ENCODE assay signal across 8 cellular contexts in the genomic region with DNA sequence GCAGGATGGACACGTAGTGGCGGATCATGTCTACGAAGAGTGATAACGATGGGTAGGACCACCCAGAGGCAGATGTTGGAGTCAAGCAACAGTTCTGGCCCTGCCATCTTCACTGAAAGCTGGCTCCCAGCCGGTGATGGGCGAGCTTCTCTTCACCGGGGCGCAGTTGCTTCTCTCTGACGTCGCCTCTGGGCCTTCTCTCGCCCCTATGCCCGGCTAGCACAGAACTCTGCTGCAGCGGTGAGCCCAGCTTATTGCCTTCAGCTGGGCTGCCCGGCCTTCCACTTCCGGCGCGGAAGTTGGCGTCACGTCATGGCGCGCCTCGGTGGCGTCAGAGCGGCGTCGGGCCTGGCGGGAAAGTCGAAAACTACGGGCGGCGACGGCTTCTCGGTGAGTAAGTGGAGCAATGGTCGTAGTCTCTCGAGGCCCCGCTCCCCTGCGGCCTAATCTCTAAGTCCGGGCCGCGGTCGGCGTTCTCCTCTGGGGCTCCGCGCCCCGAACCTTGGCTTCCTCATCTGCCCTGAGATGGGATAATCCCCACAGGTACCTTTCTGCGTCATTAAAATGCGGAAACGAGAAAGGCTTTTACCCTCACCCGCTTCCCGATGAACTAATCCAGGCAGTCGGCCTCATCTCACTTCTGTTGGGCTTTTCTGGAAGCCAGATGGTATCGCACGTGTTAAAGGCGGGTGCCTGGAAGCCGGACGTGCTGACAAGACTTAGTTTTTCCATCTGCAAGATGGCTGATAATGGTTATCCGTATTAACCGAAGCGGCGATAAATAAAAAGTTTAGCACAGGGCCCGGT. TPM values are rescaled to one million over a fixed set of nuclear protein-coding genes. Genes with fewer than 3 reads are reported as not detected.
A peak's percentile ranks its signal among the peaks of the same experiment; 100 is the strongest.
DNase-seq lines count a peak whose midpoint lies in the region; ATAC-seq and TF ChIP-seq lines count a peak whose summit lies in the region.

A gene (plus strand): TSS at position 354 of the 807 bp plus-strand sequence. CDS start 2,221 bp downstream, outside the sequence.

- H3K27ac Mint-ChIP-seq in stimulated activated naive CD8-positive, alpha-beta T cell treated with anti-CD3 and anti-CD28 coated beads, Interleukin-15, amount 100 ng/mL, for 72 hours, result peak within 1 kb of the TSS; percentile 99

- peaks cover 26% of the 10 kb centered on the region for H3K4me1 ChIP-seq in GM23248 (ENCODE audit: insufficient read depth)
- H3K4me1 ChIP-seq in Karpas-422 (ENCODE audit: low read length), result peaks cover 24% of the 10 kb centered on the region

- no peaks in the 10 kb centered on the region for H3K27me3 ChIP-seq in GM23248 (replicated peaks; ENCODE audit: insufficient read depth)
- H3K27me3 ChIP-seq in Karpas-422 (ENCODE audit: low read length), result no peaks in the 10 kb centered on the region
- no peaks in the 10 kb centered on the region for H3K27me3 ChIP-seq in neural cell (ENCODE audit: insufficient read depth, low read depth, low read length)

- peak; percentile 44 for TF ChIP-seq CTCF in neural cell (IDR thresholded peaks at IDR 0.05; ENCODE audit: poor library complexity, severe bottlenecking)

- H3K9ac ChIP-seq in GM23248, result peak within 1 kb of the TSS; percentile 87
- peak within 1 kb of the TSS; percentile 86 for H3K9ac ChIP-seq in Karpas-422 (ENCODE audit: low read length)
- H3K9ac ChIP-seq in neural cell (ENCODE audit: low read length), result peak within 1 kb of the TSS; percentile 73

- H3K9me2 ChIP-seq in GM23248 (ENCODE audit: insufficient read depth) (no peaks in the 10 kb centered on the region), Karpas-422 (replicated peaks; ENCODE audit: insufficient read depth, low read length) (no peaks in the 10 kb centered on the region), neural cell (ENCODE audit: insufficient read depth, low read length) (no peaks in the 10 kb centered on the region)

- in situ Hi-C loops in GM23248 (cut with MboI), result no loop called here

- TF ChIP-seq EP300 in neural cell (conservative IDR thresholded peaks at IDR 0.05; ENCODE audit: poor library complexity, severe bottlenecking), result no peak

- H3K36me3 ChIP-seq in GM23248 (ENCODE audit: low read depth) (peaks cover 11% of the 10 kb centered on the region; the same call in 1 of the 2 replicates), Karpas-422 (ENCODE audit: insufficient read depth, low read length) (peaks cover 14% of the 10 kb centered on the region; the same call in 1 of the 2 replicates), neural cell (ENCODE audit: insufficient read depth, low read length) (no peaks in the 10 kb centered on the region)

- peak within 1 kb of the TSS; percentile 95 to 97 for H3K4me3 Mint-ChIP-seq in stimulated activated naive CD8-positive, alpha-beta T cell treated with anti-CD3 and anti-CD28 coated beads, Interleukin-15, amount 100 ng/mL, for 72 hours

- peak; percentile 98 for ATAC-seq in stimulated activated naive CD8-positive, alpha-beta T cell treated with anti-CD3 and anti-CD28 coated beads, Interleukin-15, amount 100 ng/mL, for 72 hours

- peak within 1 kb of the TSS; percentile 99 for H2AFZ ChIP-seq in GM23248
- H2AFZ ChIP-seq in Karpas-422 (ENCODE audit: low read length), result peak within 1 kb of the TSS; percentile 82
- H2AFZ ChIP-seq in neural cell (ENCODE audit: low read depth, low read length), result peak within 1 kb of the TSS; percentile 79

- H3K4me2 ChIP-seq in GM23248 (ENCODE audit: unreplicated experiment) (peak within 1 kb of the TSS; percentile 99), Karpas-422 (ENCODE audit: low read depth, low read length, poor library complexity, severe bottlenecking) (peak within 1 kb of the TSS; percentile 91), neural cell (ENCODE audit: low read length) (peak within 1 kb of the TSS; percentile 94)

- DNase-seq in ELR (ENCODE audit: low read depth) (peak; percentile 89), GM23248 (peak; percentile 91), Karpas-422 (peak; percentile 97), SHP77 (lab: John Stamatoyannopoulos, UW) (peak; percentile 77 to 83), fibroblast of the conjunctiva (ENCODE audit: low read depth) (peak; percentile 57)
- DNase-seq in activated effector memory CD4-positive, alpha-beta T cell treated with anti-CD3 and anti-CD28 coated beads, Interleukin-2, amount 50 U/mL, for 16 hours, result peak; percentile 98
- DNase-seq in stimulated activated naive CD8-positive, alpha-beta T cell treated with anti-CD3 and anti-CD28 coated beads, Interleukin-15, amount 100 ng/mL, for 72 hours, result peak; percentile 92 to 93

- WGBS in GM23248 (ENCODE audit: low coverage in 1 of 2, low lambda C conversion rate in 2 of 2, missing lambda C conversion rate in 2 of 2), 2 experiments, result 1% methylated on average over 60 to 61 of the region's 61 CpGs

- H3K4me1 Mint-ChIP-seq in stimulated activated naive CD8-positive, alpha-beta T cell treated with anti-CD3 and anti-CD28 coated beads, Interleukin-15, amount 100 ng/mL, for 72 hours, result peaks cover 31% of the 10 kb centered on the region

- H3F3A ChIP-seq in GM23248 (ENCODE audit: insufficient read depth) (peaks cover 14% of the 10 kb centered on the region), neural cell (ENCODE audit: insufficient read depth, low read length, poor library complexity, severe bottlenecking) (no peaks in the 10 kb centered on the region)

- no peaks in the 10 kb centered on the region for H4K20me1 ChIP-seq in GM23248 (ENCODE audit: insufficient read depth)
- H4K20me1 ChIP-seq in Karpas-422 (ENCODE audit: insufficient read depth, low read depth, low read length), result no peaks in the 10 kb centered on the region
- H4K20me1 ChIP-seq in neural cell (ENCODE audit: insufficient read depth), result no peaks in the 10 kb centered on the region

- TF ChIP-seq RAD21 in neural cell (conservative IDR thresholded peaks at IDR 0.05), result peak; percentile 57

- H3K27me3 Mint-ChIP-seq in stimulated activated naive CD8-positive, alpha-beta T cell treated with anti-CD3 and anti-CD28 coated beads, Interleukin-15, amount 100 ng/mL, for 72 hours, result no peaks in the 10 kb centered on the region

- no peaks in the 10 kb centered on the region for H3K9me3 Mint-ChIP-seq in stimulated activated naive CD8-positive, alpha-beta T cell treated with anti-CD3 and anti-CD28 coated beads, Interleukin-15, amount 100 ng/mL, for 72 hours

- H3K27ac ChIP-seq in GM23248 (peak within 1 kb of the TSS; percentile 60), Karpas-422 (ENCODE audit: low read length) (peak within 1 kb of the TSS; percentile 76), neural cell (ENCODE audit: low read length) (peak within 1 kb of the TSS; percentile 69)

- H3K4me3 ChIP-seq in GM23248, result peak within 1 kb of the TSS; percentile 94
- peak within 1 kb of the TSS; percentile 93 for H3K4me3 ChIP-seq in Karpas-422 (ENCODE audit: low read length)
- peak within 1 kb of the TSS; percentile 76 for H3K4me3 ChIP-seq in neural cell (ENCODE audit: low read length)

- H3K79me2 ChIP-seq in GM23248 (ENCODE audit: insufficient read depth) (peaks cover 29% of the 10 kb centered on the region), Karpas-422 (ENCODE audit: low read length) (peaks cover 65% of the 10 kb centered on the region), neural cell (replicated peaks; ENCODE audit: insufficient read depth, low read length) (peaks cover 15% of the 10 kb centered on the region)

- H3K9me3 ChIP-seq in GM23248 (ENCODE audit: low read depth) (no peaks in the 10 kb centered on the region), Karpas-422 (ENCODE audit: low read length) (no peaks in the 10 kb centered on the region), neural cell (ENCODE audit: low read length) (no peaks in the 10 kb centered on the region)

TF ChIP-seq in neural cell, 6 proteins besides CTCF, POLR2A, EP300 and RAD21:
- TF ChIP-seq MXI1 (conservative IDR thresholded peaks at IDR 0.05; ENCODE audit: poor library complexity, severe bottlenecking) (peak; percentile 98), EZH2 (IDR thresholded peaks at IDR 0.05; ENCODE audit: borderline replicate concordance, insufficient read depth, low read length, poor library complexity, severe bottlenecking) (no peak), SMC3 (conservative IDR thresholded peaks at IDR 0.05; ENCODE audit: poor library complexity) (peak; percentile 55), POLR2AphosphoS5 (IDR thresholded peaks at IDR 0.05) (peak; percentile 94), TAF1 (IDR thresholded peaks at IDR 0.05; ENCODE audit: low read depth) (peak; percentile 84)
- TF ChIP-seq, protein P1, sequence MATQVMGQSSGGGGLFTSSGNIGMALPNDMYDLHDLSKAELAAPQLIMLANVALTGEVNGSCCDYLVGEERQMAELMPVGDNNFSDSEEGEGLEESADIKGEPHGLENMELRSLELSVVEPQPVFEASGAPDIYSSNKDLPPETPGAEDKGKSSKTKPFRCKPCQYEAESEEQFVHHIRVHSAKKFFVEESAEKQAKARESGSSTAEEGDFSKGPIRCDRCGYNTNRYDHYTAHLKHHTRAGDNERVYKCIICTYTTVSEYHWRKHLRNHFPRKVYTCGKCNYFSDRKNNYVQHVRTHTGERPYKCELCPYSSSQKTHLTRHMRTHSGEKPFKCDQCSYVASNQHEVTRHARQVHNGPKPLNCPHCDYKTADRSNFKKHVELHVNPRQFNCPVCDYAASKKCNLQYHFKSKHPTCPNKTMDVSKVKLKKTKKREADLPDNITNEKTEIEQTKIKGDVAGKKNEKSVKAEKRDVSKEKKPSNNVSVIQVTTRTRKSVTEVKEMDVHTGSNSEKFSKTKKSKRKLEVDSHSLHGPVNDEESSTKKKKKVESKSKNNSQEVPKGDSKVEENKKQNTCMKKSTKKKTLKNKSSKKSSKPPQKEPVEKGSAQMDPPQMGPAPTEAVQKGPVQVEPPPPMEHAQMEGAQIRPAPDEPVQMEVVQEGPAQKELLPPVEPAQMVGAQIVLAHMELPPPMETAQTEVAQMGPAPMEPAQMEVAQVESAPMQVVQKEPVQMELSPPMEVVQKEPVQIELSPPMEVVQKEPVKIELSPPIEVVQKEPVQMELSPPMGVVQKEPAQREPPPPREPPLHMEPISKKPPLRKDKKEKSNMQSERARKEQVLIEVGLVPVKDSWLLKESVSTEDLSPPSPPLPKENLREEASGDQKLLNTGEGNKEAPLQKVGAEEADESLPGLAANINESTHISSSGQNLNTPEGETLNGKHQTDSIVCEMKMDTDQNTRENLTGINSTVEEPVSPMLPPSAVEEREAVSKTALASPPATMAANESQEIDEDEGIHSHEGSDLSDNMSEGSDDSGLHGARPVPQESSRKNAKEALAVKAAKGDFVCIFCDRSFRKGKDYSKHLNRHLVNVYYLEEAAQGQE (IDR thresholded peaks at IDR 0.05; ENCODE audit: borderline replicate concordance), result peak; percentile 81

RNA-seq across cellular contexts. Expression of the gene that starts here (rescaled TPM):
- 6.1 and 7.0 TPM in 2 replicates for total RNA-seq in GM23248 (2014; rRNA removed; shearing (Covaris generic))
- 3.8 and 4.4 TPM in 2 replicates for polyA plus RNA-seq in GM23248 (2016; fragmentation: Nextera tagmentation; extraction: Ambion mirVana)
- total RNA-seq in Karpas-422 (2014; rRNA removed; shearing (Covaris generic); ENCODE audit: low replicate concordance), result 33.0 and 67.8 TPM in 2 replicates
- 0.86 and 3.3 TPM in 2 replicates for polyA plus RNA-seq in neural cell
- 4.3 and 5.4 TPM in 2 replicates for polyA minus RNA-seq in neural cell

Comparison
In these comparisons a context has a peak if more than half of its experiments do, and no peak if none do; other contexts are left out.
1. Peak in every context shown above with its lines: DNase-seq, ATAC-seq, H3K4me3 ChIP-seq and H3K27ac ChIP-seq.